Comparison of ENCODE assay signal across 26 cellular contexts in the genomic region with DNA sequence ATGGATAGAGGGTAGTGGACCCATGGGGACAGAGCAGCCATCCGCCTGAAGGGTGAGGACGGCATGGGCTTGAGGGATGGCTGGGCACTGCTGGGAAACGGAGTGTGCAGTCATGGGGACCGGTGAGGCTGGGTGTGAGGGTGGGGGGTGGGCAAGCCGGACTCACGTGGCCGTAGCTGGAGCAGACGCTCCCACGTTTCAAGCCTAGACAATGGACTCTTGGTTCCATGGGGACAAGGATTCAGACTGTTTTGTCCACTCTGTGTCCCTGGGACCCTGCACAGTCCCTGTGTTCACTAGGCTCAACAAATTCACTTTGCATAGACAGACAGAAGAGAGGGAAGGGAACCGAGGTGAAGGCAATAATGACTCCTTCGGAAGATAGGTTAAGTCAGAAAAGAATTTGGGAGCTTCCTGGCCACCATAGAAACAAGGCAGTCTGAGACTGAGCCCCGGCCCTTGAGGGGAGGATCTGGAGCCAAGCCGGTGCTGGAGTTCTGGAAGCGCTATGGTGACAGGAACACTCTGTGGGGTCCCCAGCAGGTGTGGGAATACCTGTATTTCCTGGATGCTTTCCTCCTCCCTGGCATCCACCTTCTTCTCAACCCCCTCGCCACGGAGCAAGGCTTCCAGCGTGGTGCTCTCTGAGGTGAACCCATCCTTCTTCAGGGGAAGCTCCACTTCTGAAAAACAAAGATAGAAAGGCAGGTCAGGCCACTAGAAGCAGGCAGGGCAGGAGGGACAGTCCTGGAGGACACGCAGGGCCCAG.
"Had no signal": no experiment of that assay in that cellular context is flagged by ENCODE, and none has a peak within 500 bp of the region (broad histone marks: within the 10 kb centered on the region; RNA-seq: fewer than 3 reads in every experiment).

No MANE protein-coding gene starts in this region.

- H3K4me1 Mint-ChIP-seq: activated naive CD8-positive, alpha-beta T cell treated with anti-CD3 and anti-CD28 coated beads, Interleukin-2, amount 50 U/mL, for 24 hours had no signal

- H3K9me3 ChIP-seq: body of pancreas, esophagus squamous epithelium, gastrocnemius medialis, heart left ventricle, tibial artery had no signal

- H3K27me3 ChIP-seq: body of pancreas, esophagus squamous epithelium, gastrocnemius medialis, heart left ventricle, tibial artery had no signal

- H3K27ac ChIP-seq: body of pancreas, esophagus squamous epithelium, heart left ventricle, SK-N-MC, tibial artery had no signal

- DNase-seq: activated B cell treated with CpG ODN at 0.5 μM for 24 hours; activated CD4-positive, alpha-beta T cell treated with anti-CD3 and anti-CD28 coated beads for 4 hours; activated CD4-positive, alpha-beta T cell treated with anti-CD3 and anti-CD28 coated beads, Interleukin-2, amount 50 U/mL, for 48 hours; activated CD8-positive, alpha-beta memory T cell treated with anti-CD3 and anti-CD28 coated beads, Interleukin-2, amount 50 U/mL, for 48 hours; activated gamma-delta T cell; activated naive CD4-positive, alpha-beta T cell treated with anti-CD3 and anti-CD28 coated beads, Interleukin-2, amount 50 U/mL, for 16 hours; activated naive CD8-positive, alpha-beta T cell treated with anti-CD3 and anti-CD28 coated beads, Interleukin-2, amount 50 U/mL, for 24 hours; activated T-cell treated with anti-CD3 and anti-CD28 coated beads, Interleukin-2, amount 50 U/mL, for 48 hours; body of pancreas; central memory CD4-positive, alpha-beta T cell; esophagus squamous epithelium; gastrocnemius medialis; heart left ventricle; left cardiac atrium; retina; stimulated activated CD4-positive, alpha-beta T cell treated with anti-CD3 and anti-CD28 coated beads, Interleukin-2, amount 100 ng/mL, for 48 hours; stimulated activated CD8-positive, alpha-beta memory T cell treated with anti-CD3 and anti-CD28 coated beads, Interleukin-4, amount 100 ng/mL, for 48 hours; stimulated activated naive CD4-positive, alpha-beta T cell treated with Interleukin-2 at 50 U/mL for 16 hours; SW 1271; T-helper 17 cell had no signal

- H3K4me3 ChIP-seq: body of pancreas, esophagus squamous epithelium, gastrocnemius medialis, heart left ventricle, lung, SK-N-MC, tibial artery had no signal

- H3K27me3 Mint-ChIP-seq: activated B cell treated with CpG ODN at 0.5 μM for 24 hours; activated naive CD8-positive, alpha-beta T cell treated with anti-CD3 and anti-CD28 coated beads, Interleukin-2, amount 50 U/mL, for 24 hours had no signal

- H3K36me3 ChIP-seq: esophagus squamous epithelium, tibial artery had no signal

- H3K4me3 Mint-ChIP-seq: activated B cell treated with CpG ODN at 0.5 μM for 24 hours; activated naive CD8-positive, alpha-beta T cell treated with anti-CD3 and anti-CD28 coated beads, Interleukin-2, amount 50 U/mL, for 24 hours; mesothelial cell of epicardium; nephron; T-helper 17 cell had no signal

- H3K4me1 ChIP-seq: body of pancreas, esophagus squamous epithelium had no signal

- H3K9me3 Mint-ChIP-seq: activated B cell treated with CpG ODN at 0.5 μM for 24 hours; activated naive CD8-positive, alpha-beta T cell treated with anti-CD3 and anti-CD28 coated beads, Interleukin-2, amount 50 U/mL, for 24 hours; mesothelial cell of epicardium; nephron had no signal

- H3K36me3 Mint-ChIP-seq: mesothelial cell of epicardium had no signal

- H3K27ac Mint-ChIP-seq: activated B cell treated with CpG ODN at 0.5 μM for 24 hours; activated naive CD8-positive, alpha-beta T cell treated with anti-CD3 and anti-CD28 coated beads, Interleukin-2, amount 50 U/mL, for 24 hours; mesothelial cell of epicardium; nephron; progenitor cell of endocrine pancreas; T-helper 17 cell had no signal

- ATAC-seq: activated naive CD8-positive, alpha-beta T cell treated with anti-CD3 and anti-CD28 coated beads, Interleukin-2, amount 50 U/mL, for 24 hours; body of pancreas; gastrocnemius medialis; left cardiac atrium; T-helper 17 cell had no signal
